Comparison of ENCODE assay signal across 26 cellular contexts in the genomic region with DNA sequence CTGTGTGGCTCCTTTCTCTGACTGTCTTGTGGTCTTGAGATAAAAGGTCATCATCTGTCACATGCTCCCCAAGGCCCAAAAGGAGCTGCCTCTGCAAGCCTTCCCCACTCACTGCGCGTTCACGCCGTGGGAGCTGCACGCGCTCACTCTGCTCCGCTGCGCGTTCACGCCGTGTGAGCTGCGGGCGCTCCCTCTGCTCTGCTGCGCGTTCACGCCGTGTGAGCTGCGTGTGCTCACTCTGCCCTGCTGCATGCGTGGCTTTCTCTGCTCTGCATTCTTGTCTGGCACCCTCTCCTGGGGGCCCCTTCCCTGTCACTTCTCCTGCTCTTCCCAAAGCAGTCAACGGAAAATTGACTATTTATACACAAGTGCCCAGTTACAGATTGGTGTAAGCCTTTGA.
"Had no signal": no experiment of that assay in that cellular context is flagged by ENCODE, and none has a peak within 500 bp of the region (broad histone marks: within the 10 kb centered on the region; RNA-seq: fewer than 3 reads in every experiment).

No MANE protein-coding gene starts in this region.

- H3K4me3 Mint-ChIP-seq: activated CD4-positive, alpha-beta T cell treated with anti-CD3 and anti-CD28 coated beads for 36 hours; activated CD8-positive, alpha-beta memory T cell treated with anti-CD3 and anti-CD28 coated beads, Interleukin-2, amount 10 ng/mL, durations not matched to agents 7 days and 5 days; activated CD8-positive, alpha-beta T cell treated with anti-CD3 and anti-CD28 coated beads for 36 hours; activated naive CD4-positive, alpha-beta T cell treated with anti-CD3 and anti-CD28 coated beads, Interleukin-2, amount 10 ng/mL, durations not matched to agents 7 days and 5 days; activated naive CD8-positive, alpha-beta T cell treated with anti-CD3 and anti-CD28 coated beads, Interleukin-2, amount 10 ng/mL, durations not matched to agents 7 days and 5 days; activated T-cell treated with anti-CD3 and anti-CD28 coated beads, Interleukin-2, amount 50 U/mL, for 24 hours; activated T-cell treated with anti-CD3 and anti-CD28 coated beads, Interleukin-2, amount 50 U/mL, for 72 hours; brain; dendritic cell treated with granulocyte-macrophage colony-stimulating factor and Interleukin-4, amounts not matched to agents 40 ng/mL and 50 ng/mL, for 4 days; endodermal cell had no signal

- H3K27ac Mint-ChIP-seq: activated CD4-positive, alpha-beta T cell treated with anti-CD3 and anti-CD28 coated beads for 36 hours; activated CD8-positive, alpha-beta memory T cell treated with anti-CD3 and anti-CD28 coated beads, Interleukin-2, amount 10 ng/mL, durations not matched to agents 7 days and 5 days; activated CD8-positive, alpha-beta T cell treated with anti-CD3 and anti-CD28 coated beads for 36 hours; activated naive CD4-positive, alpha-beta T cell treated with anti-CD3 and anti-CD28 coated beads, Interleukin-2, amount 10 ng/mL, durations not matched to agents 7 days and 5 days; activated naive CD4-positive, alpha-beta T cell treated with anti-CD3 and anti-CD28 coated beads, Interleukin-2, amount 50 U/mL, for 72 hours; activated naive CD8-positive, alpha-beta T cell treated with anti-CD3 and anti-CD28 coated beads, Interleukin-2, amount 10 ng/mL, durations not matched to agents 7 days and 5 days; activated T-cell treated with anti-CD3 and anti-CD28 coated beads, Interleukin-2, amount 50 U/mL, for 24 hours; activated T-cell treated with anti-CD3 and anti-CD28 coated beads, Interleukin-2, amount 50 U/mL, for 72 hours; dendritic cell treated with granulocyte-macrophage colony-stimulating factor and Interleukin-4, amounts not matched to agents 40 ng/mL and 50 ng/mL, for 4 days; endodermal cell had no signal

- H3K9me3 Mint-ChIP-seq: activated CD8-positive, alpha-beta T cell treated with anti-CD3 and anti-CD28 coated beads for 36 hours; activated naive CD4-positive, alpha-beta T cell treated with anti-CD3 and anti-CD28 coated beads, Interleukin-2, amount 10 ng/mL, durations not matched to agents 7 days and 5 days; activated naive CD4-positive, alpha-beta T cell treated with anti-CD3 and anti-CD28 coated beads, Interleukin-2, amount 50 U/mL, for 72 hours; activated naive CD8-positive, alpha-beta T cell treated with anti-CD3 and anti-CD28 coated beads, Interleukin-2, amount 10 ng/mL, durations not matched to agents 7 days and 5 days; activated T-cell treated with anti-CD3 and anti-CD28 coated beads, Interleukin-2, amount 50 U/mL, for 24 hours; dendritic cell treated with granulocyte-macrophage colony-stimulating factor and Interleukin-4, amounts not matched to agents 40 ng/mL and 50 ng/mL, for 4 days; endodermal cell had no signal

- ATAC-seq: activated CD4-positive, alpha-beta T cell treated with anti-CD3 and anti-CD28 coated beads for 36 hours; activated CD8-positive, alpha-beta memory T cell treated with anti-CD3 and anti-CD28 coated beads, Interleukin-2, amount 10 ng/mL, durations not matched to agents 7 days and 5 days; activated CD8-positive, alpha-beta T cell treated with anti-CD3 and anti-CD28 coated beads for 36 hours; activated naive CD4-positive, alpha-beta T cell treated with anti-CD3 and anti-CD28 coated beads, Interleukin-2, amount 50 U/mL, for 72 hours; activated T-cell treated with anti-CD3 and anti-CD28 coated beads, Interleukin-2, amount 50 U/mL, for 72 hours; esophagus mucosa had no signal

- H3K36me3 Mint-ChIP-seq: activated CD8-positive, alpha-beta memory T cell treated with anti-CD3 and anti-CD28 coated beads, Interleukin-2, amount 10 ng/mL, durations not matched to agents 7 days and 5 days; activated naive CD4-positive, alpha-beta T cell treated with anti-CD3 and anti-CD28 coated beads, Interleukin-2, amount 10 ng/mL, durations not matched to agents 7 days and 5 days; activated naive CD4-positive, alpha-beta T cell treated with anti-CD3 and anti-CD28 coated beads, Interleukin-2, amount 50 U/mL, for 72 hours; activated naive CD8-positive, alpha-beta T cell treated with anti-CD3 and anti-CD28 coated beads, Interleukin-2, amount 10 ng/mL, durations not matched to agents 7 days and 5 days had no signal

- H3K4me1 Mint-ChIP-seq: activated CD4-positive, alpha-beta T cell treated with anti-CD3 and anti-CD28 coated beads for 36 hours; activated CD8-positive, alpha-beta memory T cell treated with anti-CD3 and anti-CD28 coated beads, Interleukin-2, amount 10 ng/mL, durations not matched to agents 7 days and 5 days; activated naive CD4-positive, alpha-beta T cell treated with anti-CD3 and anti-CD28 coated beads, Interleukin-2, amount 10 ng/mL, durations not matched to agents 7 days and 5 days; activated naive CD8-positive, alpha-beta T cell treated with anti-CD3 and anti-CD28 coated beads, Interleukin-2, amount 10 ng/mL, durations not matched to agents 7 days and 5 days; endodermal cell had no signal

- DNase-seq: activated CD4-positive, alpha-beta T cell treated with anti-CD3 and anti-CD28 coated beads for 36 hours; activated CD4-positive, alpha-beta T cell treated with anti-CD3 and anti-CD28 coated beads, Interleukin-2, amount 50 U/mL, for 1 hour; activated CD4-positive, alpha-beta T cell treated with anti-CD3 and anti-CD28 coated beads, Interleukin-2, amount 50 U/mL, for 48 hours; activated CD4-positive, CD25-positive, alpha-beta regulatory T cell; activated CD4-positive, CD25-positive, alpha-beta regulatory T cell treated with anti-CD3 and anti-CD28 coated beads, Interleukin-2, amount 50 U/mL, for 72 hours; activated CD8-positive, alpha-beta memory T cell treated with anti-CD3 and anti-CD28 coated beads, Interleukin-2, amount 10 ng/mL, durations not matched to agents 7 days and 5 days; activated CD8-positive, alpha-beta memory T cell treated with anti-CD3 and anti-CD28 coated beads, Interleukin-2, amount 50 U/mL, for 4 hours; activated CD8-positive, alpha-beta T cell treated with anti-CD3 and anti-CD28 coated beads for 36 hours; activated gamma-delta T cell; activated naive CD4-positive, alpha-beta T cell; activated naive CD4-positive, alpha-beta T cell treated with anti-CD3 and anti-CD28 coated beads, Interleukin-2, amount 10 ng/mL, durations not matched to agents 7 days and 5 days; activated naive CD8-positive, alpha-beta T cell treated with anti-CD3 and anti-CD28 coated beads, Interleukin-2, amount 10 ng/mL, durations not matched to agents 7 days and 5 days; activated T-cell treated with anti-CD3 and anti-CD28 coated beads for 4 hours; activated T-cell treated with anti-CD3 and anti-CD28 coated beads, Interleukin-2, amount 50 U/mL, for 24 hours; activated T-cell treated with anti-CD3 and anti-CD28 coated beads, Interleukin-2, amount 50 U/mL, for 72 hours; central memory CD4-positive, alpha-beta T cell; cerebellar nuclear complex; dorsolateral prefrontal cortex; effector memory CD4-positive, alpha-beta T cell; endodermal cell; foreskin fibroblast; T-helper 2 cell had no signal
